In genomic region chr3:80771085-80771484, GRCh38 we compare ENCODE assay signal across 11 cellular contexts.
DNase-seq lines count a peak whose midpoint lies in the region; ATAC-seq, FAIRE-seq and TF ChIP-seq lines count a peak whose summit lies in the region.
"Had no signal": no experiment of that assay in that cellular context is flagged by ENCODE, and none has a peak within 500 bp of the region (broad histone marks: within the 10 kb centered on the region; RNA-seq: fewer than 3 reads in every experiment).

No MANE protein-coding gene starts in this region.

- no peak overlapping the region for H2BK12ac ChIP-seq in neuronal stem cell (ENCODE audit: low read length)

- no peak for TF ChIP-seq RAD21 in K562 (CRISPR knock-in tag; conservative IDR thresholded peaks at IDR 0.05 in 1 of 2, IDR thresholded peaks at IDR 0.05 in 1 of 2)

- no peaks in the 10 kb centered on the region for H3K9me2 ChIP-seq in MM.1S (replicated peaks; ENCODE audit: insufficient read depth, low read length)

- TF ChIP-seq CTCF in K562 (IDR thresholded peaks at IDR 0.05 in 2 of 3, conservative IDR thresholded peaks at IDR 0.05 in 1 of 3; ENCODE audit: insufficient read depth in 2 of 3, low read depth in 1 of 3, low read length in 3 of 3): no peak
- no peak for TF ChIP-seq CTCF in ovary (IDR thresholded peaks at IDR 0.05)
- no peak for TF ChIP-seq CTCF in MM.1S (IDR thresholded peaks at IDR 0.05; ENCODE audit: low read length)

- H3K9ac ChIP-seq in K562 (ENCODE audit: insufficient read depth in 1 of 2, low read depth in 2 of 2, low read length in 2 of 2) (peak overlapping the region in 1 of 2 experiments; percentile 78; a peak in 2 of 4 replicates), neuronal stem cell (ENCODE audit: low read depth, low read length, poor library complexity) (no peak overlapping the region), MM.1S (ENCODE audit: low read length) (no peak overlapping the region)

- no peak overlapping the region for H2AK5ac ChIP-seq in neuronal stem cell (ENCODE audit: low read depth, low read length)

- H2BK120ac ChIP-seq in neuronal stem cell (ENCODE audit: low read depth, low read length): no peak overlapping the region

- H3K4me2 ChIP-seq in K562 (ENCODE audit: insufficient read depth, low read length) (peak overlapping the region; percentile 91), neuronal stem cell (ENCODE audit: insufficient read depth, low read length, poor library complexity, severe bottlenecking) (no peak overlapping the region), MM.1S (ENCODE audit: low read depth, low read length) (no peak overlapping the region)

- TF ChIP-seq EP300 in K562 (IDR thresholded peaks at IDR 0.05; ENCODE audit: low read length): peak; percentile 20; the same call in 1 of the 2 replicates
- TF ChIP-seq EP300 in ovary (IDR thresholded peaks at IDR 0.05): no peak

- H3K79me1 ChIP-seq in neuronal stem cell (ENCODE audit: low read depth, low read length): no peaks in the 10 kb centered on the region

- CTCF ChIA-PET in K562 (lab: Yijun Ruan, JAX; ENCODE audit: low intra/inter-chr PET ratio): no interaction called here

- 2% methylated on average over 6 of the region's 7 CpGs for WGBS in K562 (ENCODE audit: insufficient coverage, low coverage, missing lambda C conversion rate)
- WGBS in neuronal stem cell (ENCODE audit: extremely low coverage in 2 of 2, insufficient read length in 2 of 2, insufficient replicate concordance in 1 of 2), 2 donors: no CpG with 5 or more reads among the region's 7 CpGs
- WGBS in ovary, 3 donors: 56 to 75% (median 65%) methylated on average over 7 of the region's 7 CpGs

- no peaks in the 10 kb centered on the region for H3K9me3 ChIP-seq in K562 (replicated peaks; ENCODE audit: control insufficient read depth, insufficient read depth, low read depth, low read length)
- no peaks in the 10 kb centered on the region for H3K9me3 ChIP-seq in neuronal stem cell (replicated peaks in 1 of 2; ENCODE audit: control insufficient read depth in 2 of 2, insufficient read depth in 1 of 2, low read depth in 1 of 2, low read length in 2 of 2)
- H3K9me3 ChIP-seq in ovary: no peaks in the 10 kb centered on the region
- H3K9me3 ChIP-seq in MM.1S (replicated peaks; ENCODE audit: insufficient read depth, low read length): no peaks in the 10 kb centered on the region
- H3K9me3 ChIP-seq: MG63 had no signal

- no peak overlapping the region for H2BK5ac ChIP-seq in neuronal stem cell (ENCODE audit: low read length)

- H3K79me2 ChIP-seq in K562 (ENCODE audit: control insufficient read depth, insufficient read depth, low read length) (peaks cover 52% of the 10 kb centered on the region), MM.1S (ENCODE audit: low read length) (no peaks in the 10 kb centered on the region)

- H3K14ac ChIP-seq in neuronal stem cell (ENCODE audit: low read length): no peak overlapping the region

- in situ Hi-C loops in K562 (cut with MboI): no loop called here

- H3K4ac ChIP-seq in neuronal stem cell (ENCODE audit: low read length): no peak overlapping the region

- no peak overlapping the region for H2BK15ac ChIP-seq in neuronal stem cell (ENCODE audit: low read length)

- H3K36me3 ChIP-seq in K562 (ENCODE audit: control insufficient read depth, insufficient read depth, low read length) (no peaks in the 10 kb centered on the region), neuronal stem cell (replicated peaks in 1 of 2; ENCODE audit: control insufficient read depth in 2 of 2, insufficient read depth in 2 of 2, low read length in 2 of 2) (no peaks in the 10 kb centered on the region), ovary (no peaks in the 10 kb centered on the region), MM.1S (replicated peaks; ENCODE audit: insufficient read depth, low read length) (no peaks in the 10 kb centered on the region)
- H3K36me3 ChIP-seq: MG63 had no signal

- H3K4me3 ChIP-seq in K562: peak overlapping the region; percentile 50
- H3K4me3 ChIP-seq in neuronal stem cell (ENCODE audit: low read length in 2 of 2): no peak overlapping the region
- no peak overlapping the region for H3K4me3 ChIP-seq in ovary
- H3K4me3 ChIP-seq in MM.1S (ENCODE audit: low read length): no peak overlapping the region
- H3K4me3 ChIP-seq: MG63 had no signal

- H3K27ac ChIP-seq in K562 (ENCODE audit: extremely low read depth, low read depth, low read length) (peak overlapping the region; percentile 87), neuronal stem cell (replicated peaks; ENCODE audit: low read length) (no peak overlapping the region), ovary (no peak overlapping the region), MM.1S (ENCODE audit: low read length) (no peak overlapping the region)

- ATAC-seq in GM18870 (IDR thresholded peaks at IDR 0.05; ENCODE audit: unreplicated experiment) (peak; percentile 75), K562 (peak; percentile 84)

- H4K91ac ChIP-seq in neuronal stem cell (ENCODE audit: low read depth, low read length, poor library complexity): no peak overlapping the region

- DNase-seq in NAMALWA (ENCODE audit: low spot score) (peak; percentile 11), K562 (ENCODE audit: extremely low read depth in 1 of 4, low spot score in 3 of 4) (peak; percentile 15 to 80 (median 33)), neuronal stem cell (ENCODE audit: low spot score) (no peak), ovary (no peak), amniotic stem cell (lab: John Stamatoyannopoulos, UW) (no peak), retina (no peak), MM.1S (no peak)
- DNase-seq: foreskin fibroblast, MG63 had no signal

- H3K23ac ChIP-seq in neuronal stem cell (ENCODE audit: low read depth, low read length, poor library complexity): no peak overlapping the region

- H4K20me1 ChIP-seq in K562 (replicated peaks; ENCODE audit: control insufficient read depth, insufficient read depth, low read length): no peaks in the 10 kb centered on the region
- no peaks in the 10 kb centered on the region for H4K20me1 ChIP-seq in MM.1S (ENCODE audit: insufficient read depth, low read length)

- POLR2A ChIA-PET in K562 (lab: Yijun Ruan, JAX): interaction anchor here (0.7 kb wide), 1 partner anchor 80 kb away, joined by 3 read pairs; no protein-coding TSS in a partner anchor

- H4K8ac ChIP-seq in neuronal stem cell (ENCODE audit: low read depth, low read length): no peak overlapping the region

- H2AFZ ChIP-seq in K562 (ENCODE audit: low read depth, low read length) (peak overlapping the region; percentile 79), neuronal stem cell (ENCODE audit: low read length) (peak overlapping the region; percentile 22), MM.1S (ENCODE audit: low read length) (no peak overlapping the region)

- TF ChIP-seq POLR2A in K562 (conservative IDR thresholded peaks at IDR 0.05) (peak; percentile 68), ovary (IDR thresholded peaks at IDR 0.05) (no peak)

- H3K9me1 ChIP-seq in K562 (ENCODE audit: control insufficient read depth, insufficient read depth, low read length): no peaks in the 10 kb centered on the region

- peak; percentile 65 for FAIRE-seq in K562 (lab: Jason Lieb, UNC)
- FAIRE-seq: astrocyte had no signal

- H3F3A ChIP-seq in MM.1S (ENCODE audit: insufficient read depth, low read length): no peaks in the 10 kb centered on the region

- H3K18ac ChIP-seq in neuronal stem cell (ENCODE audit: low read length): no peak overlapping the region

- H3K4me1 ChIP-seq in K562 (replicated peaks in 1 of 2; ENCODE audit: control insufficient read depth in 2 of 2, insufficient read depth in 2 of 2, low read length in 2 of 2) (no peaks in the 10 kb centered on the region), neuronal stem cell (ENCODE audit: control insufficient read depth in 2 of 2, insufficient read depth in 1 of 2, low read depth in 1 of 2, low read length in 2 of 2) (no peaks in the 10 kb centered on the region), ovary (ENCODE audit: insufficient read depth) (no peaks in the 10 kb centered on the region), MM.1S (ENCODE audit: low read length) (no peaks in the 10 kb centered on the region)

- H3K27me3 ChIP-seq in K562 (ENCODE audit: control insufficient read depth in 2 of 2, insufficient read depth in 2 of 2, low read length in 2 of 2) (no peaks in the 10 kb centered on the region), neuronal stem cell (ENCODE audit: control insufficient read depth in 3 of 3, insufficient read depth in 3 of 3, low read depth in 1 of 3, low read length in 3 of 3) (no peaks in the 10 kb centered on the region), ovary (no peaks in the 10 kb centered on the region), MM.1S (replicated peaks; ENCODE audit: insufficient read depth, low read length) (no peaks in the 10 kb centered on the region)
- H3K27me3 ChIP-seq: MG63 had no signal

- intact Hi-C loops in K562 (cut with micrococcal nuclease): loop anchor here (2.0 kb wide), 1 partner anchor 38 kb away; no protein-coding TSS in a partner anchor
- intact Hi-C loops in ovary (cut with DNase I): no loop called here

- no TSS peak for BruUV-seq in K562 (replicated peaks; lab: Mats Ljungman, UMichigan)

TF ChIP-seq in K562, 482 proteins besides CTCF, POLR2A, EP300 and RAD21 (continues in another document):
- TF ChIP-seq TBL1XR1 (IDR thresholded peaks at IDR 0.05; ENCODE audit: low read length in 2 of 2) (0 out of 4 replicates have a peak, but pooled peaks of 1 of the 2 experiments have one; percentile 14), SMARCC2 (IDR thresholded peaks at IDR 0.05; ENCODE audit: low read depth) (no peak), CREB1 (IDR thresholded peaks at IDR 0.05) (peak; percentile 93), CREB1 (CRISPR knock-in tag; IDR thresholded peaks at IDR 0.05) (peak; percentile 82), ETV5 (CRISPR knock-in tag; IDR thresholded peaks at IDR 0.05; ENCODE audit: low read depth) (0 out of 2 replicates have a peak, but pooled peaks have one; percentile 53), GABPA (tag; conservative IDR thresholded peaks at IDR 0.05; ENCODE audit: low read depth) (peak; percentile 84), VEZF1 (CRISPR knock-in tag; IDR thresholded peaks at IDR 0.05) (peak; percentile 87), TBP (optimal IDR thresholded peaks at IDR 0.05; ENCODE audit: low read depth, low read length) (peak; percentile 66), HNRNPK (IDR thresholded peaks at IDR 0.05; ENCODE audit: low read depth, low read length, poor library complexity, severe bottlenecking) (no peak), RAD51 (IDR thresholded peaks at IDR 0.05; ENCODE audit: borderline replicate concordance, low read depth) (no peak)

Comparison
In these comparisons a context has a peak if more than half of its experiments do, and no peak if none do; other contexts are left out.
1. DNase-seq: peak in NAMALWA (single experiment) and K562 (4 of 4); none in neuronal stem cell (single experiment), ovary (0 of 5), amniotic stem cell (single experiment), retina (single experiment) and MM.1S (single experiment).